17 cellular contexts compared by ENCODE assay signal in the genomic region with DNA sequence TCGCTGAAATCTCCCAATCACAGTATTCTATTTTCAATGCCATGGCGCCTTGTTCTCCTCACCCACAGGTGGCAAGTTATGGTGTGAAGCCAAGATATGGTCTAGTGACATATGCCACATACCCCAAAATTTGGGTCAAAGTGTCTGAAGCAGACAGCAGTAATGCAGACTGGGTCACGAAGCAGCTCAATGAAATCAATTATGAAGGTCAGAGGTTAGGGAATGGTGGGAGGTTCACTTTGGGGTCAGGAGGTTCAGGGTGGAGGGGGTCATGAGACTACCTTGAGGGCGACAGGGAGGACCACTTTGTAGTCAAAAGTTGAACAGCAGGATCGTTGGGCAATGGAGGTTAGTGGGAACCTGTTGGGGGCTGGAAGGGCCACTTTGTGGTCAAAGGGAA. TPM values are rescaled to one million over a fixed set of nuclear protein-coding genes. Genes with fewer than 3 reads are reported as not detected.
DNase-seq lines count a peak whose midpoint lies in the region; ATAC-seq and TF ChIP-seq lines count a peak whose summit lies in the region.
"Had no signal": no experiment of that assay in that cellular context is flagged by ENCODE, and none has a peak within 500 bp of the region (broad histone marks: within the 10 kb centered on the region; RNA-seq: fewer than 3 reads in every experiment).

No MANE protein-coding gene starts in this region.

- BruUV-seq in Calu3 (replicated peaks; lab: Mats Ljungman, UMichigan), result no TSS peak

- H3K9me3 Mint-ChIP-seq in Calu3 (ENCODE audit: low read depth, unreplicated experiment), result no peaks in the 10 kb centered on the region
- peaks cover 0 to 2% (median 0%) of the 10 kb centered on the region in 5 experiments for H3K9me3 Mint-ChIP-seq in brain

- H3K79me2 ChIP-seq in parathyroid adenoma, result peaks cover 6% of the 10 kb centered on the region

- H3K27me3 Mint-ChIP-seq in Calu3 (ENCODE audit: unreplicated experiment) (no peaks in the 10 kb centered on the region), brain (peaks cover 15% of the 10 kb centered on the region)

- CTCF ChIA-PET in Calu3 (lab: Charles Lee), result interaction anchor here (0.6 to 1.1 kb wide), 2 partner anchors 20 to 51 kb away, joined by 3 read pairs; a partner anchor contains a TSS

- H3K4me2 ChIP-seq in parathyroid adenoma (ENCODE audit: low read length), result no peak overlapping the region

- peak overlapping the region; percentile 84 for H3K27ac Mint-ChIP-seq in Calu3 (ENCODE audit: unreplicated experiment)
- H3K27ac Mint-ChIP-seq in brain, result peak overlapping the region; percentile 22 to 76 (median 38)

- TF ChIP-seq CTCF in Calu3 (IDR thresholded peaks at IDR 0.05; ENCODE audit: unreplicated experiment), result no peak
- no peak for TF ChIP-seq CTCF in brain (conservative IDR thresholded peaks at IDR 0.05)
- TF ChIP-seq CTCF in parathyroid adenoma (IDR thresholded peaks at IDR 0.05), result no peak
- TF ChIP-seq CTCF in suprapubic skin (IDR thresholded peaks at IDR 0.05), result no peak

- no peaks in the 10 kb centered on the region for H3K27me3 ChIP-seq in parathyroid adenoma (ENCODE audit: control insufficient read depth, insufficient read depth, low read length)
- no peaks in the 10 kb centered on the region for H3K27me3 ChIP-seq in suprapubic skin
- H3K27me3 ChIP-seq: MG63 had no signal

- H3K9me3 ChIP-seq in parathyroid adenoma (ENCODE audit: control insufficient read depth, low read length) (no peaks in the 10 kb centered on the region), suprapubic skin (no peaks in the 10 kb centered on the region)
- H3K9me3 ChIP-seq: MG63 had no signal

- intact Hi-C loops in Calu3 (cut with micrococcal nuclease; ENCODE audit: unreplicated experiment), result loop anchor here (10.0 kb wide), 2 partner anchors 174 to 246 kb away; a partner anchor contains a TSS

- TF ChIP-seq EP300 in suprapubic skin (IDR thresholded peaks at IDR 0.05), result no peak

- no peak for TF ChIP-seq POLR2A in suprapubic skin (IDR thresholded peaks at IDR 0.05)

- H2AFZ ChIP-seq in parathyroid adenoma, result no peak overlapping the region

- no peaks in the 10 kb centered on the region for H3K36me3 ChIP-seq in parathyroid adenoma (ENCODE audit: control insufficient read depth, insufficient read depth, low read length)
- peaks cover 28% of the 10 kb centered on the region for H3K36me3 ChIP-seq in suprapubic skin

- no peak overlapping the region for H3K9ac ChIP-seq in parathyroid adenoma

- ATAC-seq in HG02840 (IDR thresholded peaks at IDR 0.05; ENCODE audit: low FRiP score, unreplicated experiment), result no peak
- ATAC-seq: SK-N-SH treated with all-trans-retinoic acid at 6 μM for 48 hours had no signal

- H3K36me3 Mint-ChIP-seq in Calu3 (ENCODE audit: insufficient read depth, unreplicated experiment) (peaks cover 78% of the 10 kb centered on the region), brain (peaks cover 4% of the 10 kb centered on the region)

- H3K4me3 ChIP-seq in parathyroid adenoma (ENCODE audit: low read depth, low read length) (no peak overlapping the region), suprapubic skin (no peak overlapping the region)
- H3K4me3 ChIP-seq: MG63 had no signal

- H3K4me3 Mint-ChIP-seq in Calu3 (ENCODE audit: low read depth, unreplicated experiment) (peak overlapping the region; percentile 77), brain (no peak overlapping the region)

- peaks cover 69% of the 10 kb centered on the region for H3K4me1 Mint-ChIP-seq in Calu3 (ENCODE audit: low read depth, unreplicated experiment)
- H3K4me1 Mint-ChIP-seq in brain, result peaks cover 6% of the 10 kb centered on the region

- H3K4me1 ChIP-seq in parathyroid adenoma, result peaks cover 50% of the 10 kb centered on the region
- peaks cover 21% of the 10 kb centered on the region for H3K4me1 ChIP-seq in suprapubic skin

- H3K27ac ChIP-seq in parathyroid adenoma (peak overlapping the region; percentile 94), suprapubic skin (no peak overlapping the region)

- DNase-seq in Calu3 (no peak), NOMO-1 treated with dmso at 0.1 percent for 144 hours (lab: John Stamatoyannopoulos, UW; ENCODE audit: unreplicated experiment) (no peak), suprapubic skin (ENCODE audit: low spot score in 2 of 2) (no peak)
- DNase-seq: ACHN, AML-193, NCI-H1092, NCI-H146, NCI-H2081, NCI-H2227 treated with DMSO at 0.1 percent for 48 hours, NCI-H524, SHP77 had no signal

- WGBS in suprapubic skin, result 75% methylated on average over 5 of the region's 5 CpGs

RNA-seq across cellular contexts. Expression of a gene that starts 2.4 kb away (rescaled TPM):
- total RNA-seq in Calu3 (2022), result 944 and 1,205 TPM in 2 replicates
- polyA plus RNA-seq in brain (ENCODE audit: insufficient read depth, low read depth, low replicate concordance), result 4.8 TPM
- total RNA-seq in suprapubic skin, result 1 to 10 TPM; 3.7 to 6.8 (median 5.1) TPM
- total RNA-seq: H1 had no signal

RNA-seq across cellular contexts. Expression of a gene that starts 10.5 kb away (rescaled TPM):
- total RNA-seq in Calu3 (2022) (141 and 157 TPM in 2 replicates), suprapubic skin (10 to 100 TPM; 56.7 to 72.1 (median 65.8) TPM)
- polyA plus RNA-seq in brain (ENCODE audit: insufficient read depth, low read depth, low replicate concordance), result 200 TPM

RNA-seq across cellular contexts. Expression of a gene that starts 10.7 kb away (rescaled TPM):
- total RNA-seq in Calu3 (2022) (182 and 201 TPM in 2 replicates), suprapubic skin (10 to 100 TPM; 31.3 to 60.4 (median 49.3) TPM)
- polyA plus RNA-seq in brain (ENCODE audit: insufficient read depth, low read depth, low replicate concordance), result 49.0 TPM

RNA-seq across cellular contexts. Expression of a gene that starts 20.8 kb away (rescaled TPM):
- 5.0 and 6.3 TPM in 2 replicates for total RNA-seq in Calu3 (2022)
- polyA plus RNA-seq in brain (ENCODE audit: insufficient read depth, low read depth, low replicate concordance), result 5.5 TPM
- 1 to 10 TPM; 2.6 to 6.4 (median 4.1) TPM for total RNA-seq in suprapubic skin

RNA-seq across cellular contexts. Expression of a gene that starts 23.6 kb away (rescaled TPM):
- total RNA-seq in Calu3 (2022) (40.9 and 43.6 TPM in 2 replicates), suprapubic skin (10 to 100 TPM; 13.1 to 25.3 (median 16.4) TPM)
- 32.3 TPM for polyA plus RNA-seq in brain (ENCODE audit: insufficient read depth, low read depth, low replicate concordance)

Comparison
In these comparisons a context has a peak if more than half of its experiments do, and no peak if none do; other contexts are left out.
1. RNA of a gene that starts 2.4 kb away (total RNA-seq): 944 to 1,205 TPM in Calu3; 3.7 to 6.8 TPM in suprapubic skin; every median in the first group is over 100 times any median in the second.